1 cellular context compared by ENCODE assay signal in genomic region chr20:53594068-53595017, GRCh38.
TF ChIP-seq lines count a peak whose summit lies in the region.

No MANE protein-coding gene starts in this region.

TF ChIP-seq in HepG2, 621 proteins besides CTCF, POLR2A, EP300 and RAD21 (continued from another document and continues in another):
- TF ChIP-seq, protein P1, sequence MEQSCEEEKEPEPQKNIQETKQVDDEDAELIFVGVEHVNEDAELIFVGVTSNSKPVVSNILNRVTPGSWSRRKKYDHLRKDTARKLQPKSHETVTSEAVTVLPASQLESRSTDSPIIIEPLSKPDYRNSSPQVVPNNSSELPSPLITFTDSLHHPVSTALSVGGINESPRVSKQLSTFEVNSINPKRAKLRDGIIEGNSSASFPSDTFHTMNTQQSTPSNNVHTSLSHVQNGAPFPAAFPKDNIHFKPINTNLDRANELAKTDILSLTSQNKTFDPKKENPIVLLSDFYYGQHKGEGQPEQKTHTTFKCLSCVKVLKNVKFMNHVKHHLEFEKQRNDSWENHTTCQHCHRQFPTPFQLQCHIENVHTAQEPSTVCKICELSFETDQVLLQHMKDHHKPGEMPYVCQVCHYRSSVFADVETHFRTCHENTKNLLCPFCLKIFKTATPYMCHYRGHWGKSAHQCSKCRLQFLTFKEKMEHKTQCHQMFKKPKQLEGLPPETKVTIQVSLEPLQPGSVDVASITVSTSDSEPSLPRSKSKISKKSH (CRISPR knock-in tag; IDR thresholded peaks at IDR 0.05; ENCODE audit: borderline replicate concordance) = no peak
- TF ChIP-seq ZNF430 (CRISPR knock-in tag; IDR thresholded peaks at IDR 0.05) = peak; percentile 95
- TF ChIP-seq, protein P2, sequence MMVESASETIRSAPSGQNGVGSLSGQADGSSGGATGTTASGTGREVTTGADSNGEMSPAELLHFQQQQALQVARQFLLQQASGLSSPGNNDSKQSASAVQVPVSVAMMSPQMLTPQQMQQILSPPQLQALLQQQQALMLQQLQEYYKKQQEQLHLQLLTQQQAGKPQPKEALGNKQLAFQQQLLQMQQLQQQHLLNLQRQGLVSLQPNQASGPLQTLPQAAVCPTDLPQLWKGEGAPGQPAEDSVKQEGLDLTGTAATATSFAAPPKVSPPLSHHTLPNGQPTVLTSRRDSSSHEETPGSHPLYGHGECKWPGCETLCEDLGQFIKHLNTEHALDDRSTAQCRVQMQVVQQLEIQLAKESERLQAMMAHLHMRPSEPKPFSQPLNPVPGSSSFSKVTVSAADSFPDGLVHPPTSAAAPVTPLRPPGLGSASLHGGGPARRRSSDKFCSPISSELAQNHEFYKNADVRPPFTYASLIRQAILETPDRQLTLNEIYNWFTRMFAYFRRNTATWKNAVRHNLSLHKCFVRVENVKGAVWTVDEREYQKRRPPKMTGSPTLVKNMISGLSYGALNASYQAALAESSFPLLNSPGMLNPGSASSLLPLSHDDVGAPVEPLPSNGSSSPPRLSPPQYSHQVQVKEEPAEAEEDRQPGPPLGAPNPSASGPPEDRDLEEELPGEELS (CRISPR knock-in tag; IDR thresholded peaks at IDR 0.05) = peak; percentile 61
- TF ChIP-seq ZBTB38 (CRISPR knock-in tag; IDR thresholded peaks at IDR 0.05) = peak; percentile 67; the same call in 1 of the 2 replicates
- TF ChIP-seq ZFY (CRISPR knock-in tag; IDR thresholded peaks at IDR 0.05) = peak; percentile 48; the same call in 1 of the 2 replicates
- peak; percentile 31; the same call in 1 of the 2 replicates for TF ChIP-seq ZNF552 (CRISPR knock-in tag; IDR thresholded peaks at IDR 0.05; ENCODE audit: borderline replicate concordance)
- peak; percentile 76 for TF ChIP-seq AFF4 (CRISPR knock-in tag; IDR thresholded peaks at IDR 0.05)
- no peak for TF ChIP-seq SMAD1 (CRISPR knock-in tag; IDR thresholded peaks at IDR 0.05; ENCODE audit: borderline replicate concordance, low read depth)
- TF ChIP-seq, protein P3, sequence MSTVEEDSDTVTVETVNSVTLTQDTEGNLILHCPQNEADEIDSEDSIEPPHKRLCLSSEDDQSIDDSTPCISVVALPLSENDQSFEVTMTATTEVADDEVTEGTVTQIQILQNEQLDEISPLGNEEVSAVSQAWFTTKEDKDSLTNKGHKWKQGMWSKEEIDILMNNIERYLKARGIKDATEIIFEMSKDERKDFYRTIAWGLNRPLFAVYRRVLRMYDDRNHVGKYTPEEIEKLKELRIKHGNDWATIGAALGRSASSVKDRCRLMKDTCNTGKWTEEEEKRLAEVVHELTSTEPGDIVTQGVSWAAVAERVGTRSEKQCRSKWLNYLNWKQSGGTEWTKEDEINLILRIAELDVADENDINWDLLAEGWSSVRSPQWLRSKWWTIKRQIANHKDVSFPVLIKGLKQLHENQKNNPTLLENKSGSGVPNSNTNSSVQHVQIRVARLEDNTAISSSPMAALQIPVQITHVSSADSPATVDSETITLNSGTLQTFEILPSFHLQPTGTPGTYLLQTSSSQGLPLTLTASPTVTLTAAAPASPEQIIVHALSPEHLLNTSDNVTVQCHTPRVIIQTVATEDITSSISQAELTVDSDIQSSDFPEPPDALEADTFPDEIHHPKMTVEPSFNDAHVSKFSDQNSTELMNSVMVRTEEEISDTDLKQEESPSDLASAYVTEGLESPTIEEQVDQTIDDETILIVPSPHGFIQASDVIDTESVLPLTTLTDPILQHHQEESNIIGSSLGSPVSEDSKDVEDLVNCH (CRISPR knock-in tag; IDR thresholded peaks at IDR 0.05) = no peak
- peak; percentile 66 for TF ChIP-seq ZFX (CRISPR knock-in tag; IDR thresholded peaks at IDR 0.05; ENCODE audit: low read depth)
- TF ChIP-seq ZBTB40 (IDR thresholded peaks at IDR 0.05) = no peak
- peak; percentile 33 for TF ChIP-seq ZBTB40 (CRISPR knock-in tag; IDR thresholded peaks at IDR 0.05)
- peak; percentile 50 for TF ChIP-seq AGO1 (IDR thresholded peaks at IDR 0.05; ENCODE audit: low read depth, low read length, poor library complexity, severe bottlenecking)
- TF ChIP-seq RNF219 (CRISPR knock-in tag; IDR thresholded peaks at IDR 0.05) = no peak
- no peak for TF ChIP-seq JARID2 (CRISPR knock-in tag; IDR thresholded peaks at IDR 0.05; ENCODE audit: insufficient replicate concordance)
- TF ChIP-seq ZNF501 (CRISPR knock-in tag; IDR thresholded peaks at IDR 0.05) = peak; percentile 78; the same call in 1 of the 2 replicates
- TF ChIP-seq, protein P4, sequence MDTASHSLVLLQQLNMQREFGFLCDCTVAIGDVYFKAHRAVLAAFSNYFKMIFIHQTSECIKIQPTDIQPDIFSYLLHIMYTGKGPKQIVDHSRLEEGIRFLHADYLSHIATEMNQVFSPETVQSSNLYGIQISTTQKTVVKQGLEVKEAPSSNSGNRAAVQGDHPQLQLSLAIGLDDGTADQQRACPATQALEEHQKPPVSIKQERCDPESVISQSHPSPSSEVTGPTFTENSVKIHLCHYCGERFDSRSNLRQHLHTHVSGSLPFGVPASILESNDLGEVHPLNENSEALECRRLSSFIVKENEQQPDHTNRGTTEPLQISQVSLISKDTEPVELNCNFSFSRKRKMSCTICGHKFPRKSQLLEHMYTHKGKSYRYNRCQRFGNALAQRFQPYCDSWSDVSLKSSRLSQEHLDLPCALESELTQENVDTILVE (CRISPR knock-in tag; IDR thresholded peaks at IDR 0.05) = 0 out of 2 replicates have a peak, but pooled peaks have one; percentile 53
- no peak for TF ChIP-seq TCF7 (IDR thresholded peaks at IDR 0.05; ENCODE audit: low read depth)
- TF ChIP-seq, protein P5, sequence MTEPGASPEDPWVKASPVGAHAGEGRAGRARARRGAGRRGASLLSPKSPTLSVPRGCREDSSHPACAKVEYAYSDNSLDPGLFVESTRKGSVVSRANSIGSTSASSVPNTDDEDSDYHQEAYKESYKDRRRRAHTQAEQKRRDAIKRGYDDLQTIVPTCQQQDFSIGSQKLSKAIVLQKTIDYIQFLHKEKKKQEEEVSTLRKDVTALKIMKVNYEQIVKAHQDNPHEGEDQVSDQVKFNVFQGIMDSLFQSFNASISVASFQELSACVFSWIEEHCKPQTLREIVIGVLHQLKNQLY (CRISPR knock-in tag; IDR thresholded peaks at IDR 0.05) = 0 out of 2 replicates have a peak, but pooled peaks have one; percentile 23
- TF ChIP-seq ZNF766 (CRISPR knock-in tag; IDR thresholded peaks at IDR 0.05; ENCODE audit: borderline replicate concordance) = no peak
- peak; percentile 62 for TF ChIP-seq MEIS2 (CRISPR knock-in tag; IDR thresholded peaks at IDR 0.05)
- TF ChIP-seq DPF2 (CRISPR knock-in tag; IDR thresholded peaks at IDR 0.05; ENCODE audit: borderline replicate concordance, low read depth) = no peak
- TF ChIP-seq FOXA1 (IDR thresholded peaks at IDR 0.05) = no peak
- TF ChIP-seq FOXA1 (CRISPR knock-in tag; IDR thresholded peaks at IDR 0.05) = no peak; the same call in 1 of the 2 replicates
- no peak for TF ChIP-seq KDM4B (CRISPR knock-in tag; IDR thresholded peaks at IDR 0.05)
- TF ChIP-seq ZIK1 (CRISPR knock-in tag; IDR thresholded peaks at IDR 0.05; ENCODE audit: borderline replicate concordance, low read depth) = peak; percentile 47; the same call in 1 of the 2 replicates
- TF ChIP-seq ZBTB42 (CRISPR knock-in tag; IDR thresholded peaks at IDR 0.05) = 0 out of 2 replicates have a peak, but pooled peaks have one; percentile 48
- TF ChIP-seq NR2F1 (CRISPR knock-in tag; IDR thresholded peaks at IDR 0.05) = peak in 1 of 2 experiments; percentile 54; a peak in 2 of 4 replicates
- no peak for TF ChIP-seq ZNF678 (CRISPR knock-in tag; IDR thresholded peaks at IDR 0.05)
- peak; percentile 70; the same call in 1 of the 2 replicates for TF ChIP-seq ZNF878 (CRISPR knock-in tag; IDR thresholded peaks at IDR 0.05)
- TF ChIP-seq KDM2A (CRISPR knock-in tag; IDR thresholded peaks at IDR 0.05; ENCODE audit: borderline replicate concordance, low read depth) = peak; percentile 30; the same call in 1 of the 2 replicates
